ENCODE assay signal across 9 cellular contexts in genomic region chr1:8671313-8671917, GRCh38.
DNase-seq lines count a peak whose midpoint lies in the region; ATAC-seq, FAIRE-seq and TF ChIP-seq lines count a peak whose summit lies in the region.
"Had no signal": no experiment of that assay in that cellular context is flagged by ENCODE, and none has a peak within 500 bp of the region (broad histone marks: within the 10 kb centered on the region; RNA-seq: fewer than 3 reads in every experiment).

No MANE protein-coding gene starts in this region.

- H3K27ac ChIP-seq in MM.1S (ENCODE audit: low read length) (no peak overlapping the region), foreskin keratinocyte (no peak overlapping the region)

- peak; percentile 40 for FAIRE-seq in TTC549 (lab: Jason Lieb, UNC)

- no peak overlapping the region for H3K4me3 ChIP-seq in MM.1S (ENCODE audit: low read length)
- H3K4me3 ChIP-seq: BLaER1 had no signal

- H3K9me3 ChIP-seq in MM.1S (replicated peaks; ENCODE audit: insufficient read depth, low read length), result no peaks in the 10 kb centered on the region
- H3K9me3 ChIP-seq: BLaER1 had no signal

- no peaks in the 10 kb centered on the region for H3K9me2 ChIP-seq in MM.1S (replicated peaks; ENCODE audit: insufficient read depth, low read length)

- peaks cover 76% of the 10 kb centered on the region for H3K79me2 ChIP-seq in MM.1S (ENCODE audit: low read length)

- no peak overlapping the region for H3K27ac Mint-ChIP-seq in osteocyte (ENCODE audit: unreplicated experiment)

- H3K4me2 ChIP-seq in MM.1S (ENCODE audit: low read depth, low read length), result no peak overlapping the region

- H3K9me3 Mint-ChIP-seq in osteocyte (ENCODE audit: unreplicated experiment), result no peaks in the 10 kb centered on the region

- no peak overlapping the region for H3K9ac ChIP-seq in MM.1S (ENCODE audit: low read length)
- H3K9ac ChIP-seq: BLaER1 had no signal

- H3K4me1 ChIP-seq in MM.1S (ENCODE audit: low read length) (no peaks in the 10 kb centered on the region), foreskin keratinocyte (peaks cover 23% of the 10 kb centered on the region)

- peaks cover 33% of the 10 kb centered on the region for H3K4me1 Mint-ChIP-seq in osteocyte (ENCODE audit: unreplicated experiment)

- TF ChIP-seq CTCF in MM.1S (IDR thresholded peaks at IDR 0.05; ENCODE audit: low read length) (peak; percentile 75), foreskin keratinocyte (conservative IDR thresholded peaks at IDR 0.05) (peak; percentile 88), osteocyte (IDR thresholded peaks at IDR 0.05) (peak; percentile 80)

- no peaks in the 10 kb centered on the region for H3K36me3 ChIP-seq in MM.1S (replicated peaks; ENCODE audit: insufficient read depth, low read length)

- H3K27me3 ChIP-seq in MM.1S (replicated peaks; ENCODE audit: insufficient read depth, low read length) (no peaks in the 10 kb centered on the region), foreskin keratinocyte (no peaks in the 10 kb centered on the region)
- H3K27me3 ChIP-seq: BLaER1 had no signal

- no peaks in the 10 kb centered on the region for H3K36me3 Mint-ChIP-seq in osteocyte (ENCODE audit: unreplicated experiment)

- H4K20me1 ChIP-seq in MM.1S (ENCODE audit: insufficient read depth, low read length), result peaks cover 7% of the 10 kb centered on the region; the same call in 1 of the 2 replicates

- DNase-seq in NCI-H1417 (lab: John Stamatoyannopoulos, UW) (peak; percentile 13 to 52 (median 49)), NCI-H1417 treated with DMSO at 0.1 percent for 48 hours (lab: John Stamatoyannopoulos, UW) (no peak), MM.1S (peak; percentile 33), foreskin keratinocyte (peak in 1 of 2 donors; percentile 48), osteocyte (ENCODE audit: extremely low spot score, unreplicated experiment) (no peak)

- ATAC-seq in foreskin keratinocyte (no peak), HG03460 (IDR thresholded peaks at IDR 0.05; ENCODE audit: unreplicated experiment) (no peak), HG03342 (IDR thresholded peaks at IDR 0.05; ENCODE audit: unreplicated experiment) (no peak)

- H3K27me3 Mint-ChIP-seq in osteocyte (ENCODE audit: unreplicated experiment), result no peaks in the 10 kb centered on the region

- no peak overlapping the region for H2AFZ ChIP-seq in MM.1S (ENCODE audit: low read length)

- no peak overlapping the region for H3K4me3 Mint-ChIP-seq in osteocyte (ENCODE audit: unreplicated experiment)

- no peaks in the 10 kb centered on the region for H3F3A ChIP-seq in MM.1S (ENCODE audit: insufficient read depth, low read length)

Comparison
In these comparisons a context has a peak if more than half of its experiments do, and no peak if none do; other contexts are left out.
1. DNase-seq: peak in NCI-H1417 (3 of 3) and MM.1S (single experiment); none in NCI-H1417 treated with DMSO at 0.1 percent for 48 hours (single experiment) and osteocyte (single experiment).
2. Peak in every context shown above with its lines, with median percentiles within 50 percentile points of each other: CTCF ChIP-seq.